1 cellular context compared by ENCODE assay signal in genomic region chr15:68281008-68281407, GRCh38.
TF ChIP-seq lines count a peak whose summit lies in the region.

No MANE protein-coding gene starts in this region.

TF ChIP-seq in liver, 16 proteins besides CTCF, POLR2A, EP300 and RAD21 (continued from another document):
- TF ChIP-seq, protein P1, sequence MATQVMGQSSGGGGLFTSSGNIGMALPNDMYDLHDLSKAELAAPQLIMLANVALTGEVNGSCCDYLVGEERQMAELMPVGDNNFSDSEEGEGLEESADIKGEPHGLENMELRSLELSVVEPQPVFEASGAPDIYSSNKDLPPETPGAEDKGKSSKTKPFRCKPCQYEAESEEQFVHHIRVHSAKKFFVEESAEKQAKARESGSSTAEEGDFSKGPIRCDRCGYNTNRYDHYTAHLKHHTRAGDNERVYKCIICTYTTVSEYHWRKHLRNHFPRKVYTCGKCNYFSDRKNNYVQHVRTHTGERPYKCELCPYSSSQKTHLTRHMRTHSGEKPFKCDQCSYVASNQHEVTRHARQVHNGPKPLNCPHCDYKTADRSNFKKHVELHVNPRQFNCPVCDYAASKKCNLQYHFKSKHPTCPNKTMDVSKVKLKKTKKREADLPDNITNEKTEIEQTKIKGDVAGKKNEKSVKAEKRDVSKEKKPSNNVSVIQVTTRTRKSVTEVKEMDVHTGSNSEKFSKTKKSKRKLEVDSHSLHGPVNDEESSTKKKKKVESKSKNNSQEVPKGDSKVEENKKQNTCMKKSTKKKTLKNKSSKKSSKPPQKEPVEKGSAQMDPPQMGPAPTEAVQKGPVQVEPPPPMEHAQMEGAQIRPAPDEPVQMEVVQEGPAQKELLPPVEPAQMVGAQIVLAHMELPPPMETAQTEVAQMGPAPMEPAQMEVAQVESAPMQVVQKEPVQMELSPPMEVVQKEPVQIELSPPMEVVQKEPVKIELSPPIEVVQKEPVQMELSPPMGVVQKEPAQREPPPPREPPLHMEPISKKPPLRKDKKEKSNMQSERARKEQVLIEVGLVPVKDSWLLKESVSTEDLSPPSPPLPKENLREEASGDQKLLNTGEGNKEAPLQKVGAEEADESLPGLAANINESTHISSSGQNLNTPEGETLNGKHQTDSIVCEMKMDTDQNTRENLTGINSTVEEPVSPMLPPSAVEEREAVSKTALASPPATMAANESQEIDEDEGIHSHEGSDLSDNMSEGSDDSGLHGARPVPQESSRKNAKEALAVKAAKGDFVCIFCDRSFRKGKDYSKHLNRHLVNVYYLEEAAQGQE (IDR thresholded peaks at IDR 0.05) = no peak
- TF ChIP-seq JUND (IDR thresholded peaks at IDR 0.05) (no peak), NR2F2 (IDR thresholded peaks at IDR 0.05) (no peak)
